In genomic region chr17:55442462-55442861, GRCh38 we compare ENCODE assay signal across 15 cellular contexts. TPM values are rescaled to one million over a fixed set of nuclear protein-coding genes. Genes with fewer than 3 reads are reported as not detected.
DNase-seq lines count a peak whose midpoint lies in the region; ATAC-seq and TF ChIP-seq lines count a peak whose summit lies in the region.
"Had no signal": no experiment of that assay in that cellular context is flagged by ENCODE, and none has a peak within 500 bp of the region (broad histone marks: within the 10 kb centered on the region; RNA-seq: fewer than 3 reads in every experiment).

No MANE protein-coding gene starts in this region.

- H3K9me3 ChIP-seq in IMR-90 (ENCODE audit: control insufficient read depth, insufficient read depth, low read length): no peaks in the 10 kb centered on the region
- no peaks in the 10 kb centered on the region for H3K9me3 ChIP-seq in mesenchymal stem cell (ENCODE audit: control insufficient read depth, low read length)
- no peaks in the 10 kb centered on the region for H3K9me3 ChIP-seq in sigmoid colon
- no peaks in the 10 kb centered on the region for H3K9me3 ChIP-seq in mucosa of descending colon
- H3K9me3 ChIP-seq: SJSA1 had no signal

- H3K18ac ChIP-seq in IMR-90 (ENCODE audit: low read depth, low read length) (peak overlapping the region; percentile 76; the same call in 1 of the 2 replicates), mesenchymal stem cell (ENCODE audit: low read depth in 1 of 2, low read length in 2 of 2) (peak overlapping the region; percentile 31 to 95)

- CTCF ChIA-PET in IMR-90 (lab: Yijun Ruan, JAX): no interaction called here

- H3K14ac ChIP-seq in IMR-90 (replicated peaks; ENCODE audit: low read depth, low read length) (peak overlapping the region; percentile 60), mesenchymal stem cell (ENCODE audit: low read length in 2 of 2) (peak overlapping the region in 1 of 2 experiments; percentile 95)

- 0 out of 2 replicates have a peak overlapping the region, but pooled peaks have one; percentile 15 for H3K23ac ChIP-seq in IMR-90 (ENCODE audit: low read depth, low read length)
- H3K23ac ChIP-seq in mesenchymal stem cell (ENCODE audit: low read length in 2 of 2): no peak overlapping the region

- H2BK120ac ChIP-seq in IMR-90 (ENCODE audit: low read depth, low read length) (peak overlapping the region; percentile 71; the same call in 1 of the 2 replicates), mesenchymal stem cell (ENCODE audit: low read depth, low read length) (peak overlapping the region; percentile 21)

- TF ChIP-seq RAD21 in IMR-90 (IDR thresholded peaks at IDR 0.05; ENCODE audit: low read length): no peak

- no peak for TF ChIP-seq CTCF in IMR-90 (conservative IDR thresholded peaks at IDR 0.05; ENCODE audit: low read depth, low read length)
- no peak for TF ChIP-seq CTCF in VCaP (conservative IDR thresholded peaks at IDR 0.05)
- TF ChIP-seq CTCF in sigmoid colon (IDR thresholded peaks at IDR 0.05): no peak
- TF ChIP-seq CTCF in mucosa of descending colon (IDR thresholded peaks at IDR 0.05): no peak

- H4K20me1 ChIP-seq in IMR-90 (ENCODE audit: insufficient read depth, low read length): no peaks in the 10 kb centered on the region

- H2BK5ac ChIP-seq in IMR-90 (ENCODE audit: low read depth, low read length, poor library complexity, severe bottlenecking) (no peak overlapping the region), mesenchymal stem cell (ENCODE audit: low read depth, low read length, poor library complexity, severe bottlenecking) (no peak overlapping the region)

- H4K5ac ChIP-seq in IMR-90 (ENCODE audit: low read depth, low read length): peak overlapping the region; percentile 3; the same call in 1 of the 2 replicates

- DNase-seq in IMR-90: no peak
- DNase-seq in mesenchymal stem cell: no peak
- no peak for DNase-seq in sigmoid colon
- DNase-seq in GM19238 (ENCODE audit: insufficient read length, low spot score): no peak
- DNase-seq in mucosa of descending colon: no peak
- no peak for DNase-seq in CD1c-positive myeloid dendritic cell (ENCODE audit: extremely low spot score)
- DNase-seq: CD8-positive, alpha-beta memory T cell; DMS79 treated with DMSO at 0.1 percent for 48 hours; NCI-H187 treated with DMSO at 0.1 percent for 48 hours; NCI-H345; NCI-H526; RPMI8226 had no signal

- no peak overlapping the region for H2AK9ac ChIP-seq in IMR-90 (replicated peaks; ENCODE audit: low read depth, low read length, poor library complexity)

- no peak overlapping the region for H3K9ac ChIP-seq in IMR-90 (ENCODE audit: low read depth, low read length)
- H3K9ac ChIP-seq in mesenchymal stem cell (ENCODE audit: low read length): no peak overlapping the region

- in situ Hi-C loops in IMR-90 (cut with MboI; ENCODE audit: low sequenced_read_pairs): no loop called here

- intact Hi-C loops in IMR-90 (cut with micrococcal nuclease) (no loop called here), sigmoid colon (cut with DNase I) (no loop called here), mucosa of descending colon (cut with DNase I, micrococcal nuclease) (no loop called here)

- H3K4me2 ChIP-seq in IMR-90 (ENCODE audit: low read depth, low read length) (no peak overlapping the region), mesenchymal stem cell (ENCODE audit: low read length, poor library complexity, severe bottlenecking) (no peak overlapping the region)

- H4K8ac ChIP-seq in IMR-90 (ENCODE audit: low read depth in 2 of 2, low read length in 2 of 2) (0 out of 4 replicates have a peak overlapping the region, but pooled peaks of 1 of the 2 experiments have one; percentile 14), mesenchymal stem cell (ENCODE audit: low read length) (no peak overlapping the region)

- H4K91ac ChIP-seq in IMR-90 (ENCODE audit: insufficient read depth, low read depth, low read length): peak overlapping the region; percentile 14; the same call in 1 of the 2 replicates
- H4K91ac ChIP-seq in mesenchymal stem cell (ENCODE audit: low read length): peak overlapping the region; percentile 48

- no TSS peak for BruUV-seq in IMR-90 (replicated peaks; lab: Mats Ljungman, UMichigan)

- H3K36me3 ChIP-seq in IMR-90 (ENCODE audit: control insufficient read depth, insufficient read depth, low read length) (no peaks in the 10 kb centered on the region), mesenchymal stem cell (ENCODE audit: control insufficient read depth in 1 of 2, insufficient read depth in 2 of 2, low read depth in 1 of 2, low read length in 2 of 2) (no peaks in the 10 kb centered on the region), sigmoid colon (no peaks in the 10 kb centered on the region), mucosa of descending colon (ENCODE audit: low read depth) (no peaks in the 10 kb centered on the region)
- H3K36me3 ChIP-seq: SJSA1 had no signal

- peaks cover 12% of the 10 kb centered on the region for H3K9me1 ChIP-seq in IMR-90 (ENCODE audit: insufficient read depth, low read length)

- 65% methylated on average over 3 of the region's 5 CpGs; no CpG with 5 or more reads in 1 of the 2 experiments for WGBS in IMR-90 (ENCODE audit: extremely low coverage in 2 of 2, insufficient read length in 1 of 2), 2 experiments
- 92% methylated on average over 5 of the region's 5 CpGs for whole genome bisulfite sequencing in mesenchymal stem cell
- WGBS in sigmoid colon, 2 donors: 70 to 80% methylated on average over 5 of the region's 5 CpGs

- H3K4me3 ChIP-seq in IMR-90 (ENCODE audit: insufficient read depth, low read depth, low read length): no peak overlapping the region
- no peak overlapping the region for H3K4me3 ChIP-seq in mesenchymal stem cell (ENCODE audit: insufficient read depth in 1 of 2, low read depth in 1 of 2, low read length in 2 of 2)
- no peak overlapping the region for H3K4me3 ChIP-seq in sigmoid colon
- no peak overlapping the region for H3K4me3 ChIP-seq in mucosa of descending colon
- H3K4me3 ChIP-seq: SJSA1 had no signal

- H3K4ac ChIP-seq in IMR-90 (ENCODE audit: low read depth, low read length): peak overlapping the region; percentile 30; the same call in 1 of the 2 replicates
- peak overlapping the region; percentile 10 to 85 for H3K4ac ChIP-seq in mesenchymal stem cell (ENCODE audit: low read depth in 1 of 2, low read length in 2 of 2)

- peak overlapping the region; percentile 2 for H2AK5ac ChIP-seq in IMR-90 (ENCODE audit: low read depth, low read length)
- H2AK5ac ChIP-seq in mesenchymal stem cell (ENCODE audit: low read length, severe bottlenecking): peak overlapping the region; percentile 83

- no peak overlapping the region for H3K56ac ChIP-seq in IMR-90 (ENCODE audit: extremely low read depth, insufficient read depth, low read length)

- H3K4me1 ChIP-seq in IMR-90 (ENCODE audit: control insufficient read depth, insufficient read depth, low read length): peaks cover 18% of the 10 kb centered on the region
- peaks cover 12% of the 10 kb centered on the region for H3K4me1 ChIP-seq in mesenchymal stem cell (ENCODE audit: control insufficient read depth, insufficient read depth, low read depth, low read length)
- H3K4me1 ChIP-seq in sigmoid colon: peaks cover 0 to 70% (median 67%) of the 10 kb centered on the region in 4 donors
- peaks cover 8% of the 10 kb centered on the region for H3K4me1 ChIP-seq in mucosa of descending colon (ENCODE audit: low read depth)

- peak overlapping the region; percentile 57 for H2BK20ac ChIP-seq in IMR-90 (ENCODE audit: low read depth, low read length)

- H2BK12ac ChIP-seq in mesenchymal stem cell (ENCODE audit: low read length in 2 of 2): peak overlapping the region; percentile 34 to 97

- TF ChIP-seq EP300 in sigmoid colon (IDR thresholded peaks at IDR 0.05): no peak

- TF ChIP-seq POLR2A in IMR-90 (IDR thresholded peaks at IDR 0.05; ENCODE audit: low read depth, low read length): no peak
- no peak for TF ChIP-seq POLR2A in sigmoid colon (IDR thresholded peaks at IDR 0.05)

- dilution Hi-C loops in IMR-90 (cut with HindIII; ENCODE audit: low sequenced_read_pairs, unreplicated experiment): no loop called here

- no peaks in the 10 kb centered on the region for H3K79me1 ChIP-seq in IMR-90 (ENCODE audit: low read depth in 1 of 2, low read length in 2 of 2)
- no peaks in the 10 kb centered on the region for H3K79me1 ChIP-seq in mesenchymal stem cell (replicated peaks; ENCODE audit: low read length, poor library complexity, severe bottlenecking)

- POLR2A ChIA-PET in IMR-90 (lab: Charles Lee; ENCODE audit: unreplicated experiment): interaction anchor here (0.6 kb wide), 1 partner anchor 10 kb away, joined by 3 read pairs; no protein-coding TSS in a partner anchor

- H2AFZ ChIP-seq in IMR-90 (replicated peaks; ENCODE audit: low read length, poor library complexity) (no peak overlapping the region), mesenchymal stem cell (ENCODE audit: low read depth, low read length) (no peak overlapping the region)

- ATAC-seq in IMR-90 (ENCODE audit: low read depth) (no peak), mucosa of descending colon (no peak), HG03521 (IDR thresholded peaks at IDR 0.05; ENCODE audit: unreplicated experiment) (no peak)

- no peaks in the 10 kb centered on the region for H3K27me3 ChIP-seq in IMR-90 (ENCODE audit: control insufficient read depth, insufficient read depth, low read length)
- H3K27me3 ChIP-seq in mesenchymal stem cell (ENCODE audit: control insufficient read depth in 1 of 2, insufficient read depth in 1 of 2, low read length in 2 of 2): no peaks in the 10 kb centered on the region
- H3K27me3 ChIP-seq in sigmoid colon: no peaks in the 10 kb centered on the region
- H3K27me3 ChIP-seq: SJSA1 had no signal

- peak overlapping the region; percentile 47; the same call in 1 of the 3 replicates for H2BK15ac ChIP-seq in IMR-90 (ENCODE audit: low read depth, low read length)
- H2BK15ac ChIP-seq in mesenchymal stem cell (ENCODE audit: low read depth, poor library complexity, severe bottlenecking): peak overlapping the region; percentile 30

- H3K27ac ChIP-seq in IMR-90 (ENCODE audit: insufficient read depth, low read length): peak overlapping the region; percentile 13; the same call in 1 of the 2 replicates
- peak overlapping the region; percentile 29; the same call in 1 of the 2 replicates for H3K27ac ChIP-seq in VCaP
- H3K27ac ChIP-seq in mesenchymal stem cell (ENCODE audit: low read length, poor library complexity, severe bottlenecking): no peak overlapping the region
- peak overlapping the region; percentile 78 to 92 (median 86) for H3K27ac ChIP-seq in sigmoid colon
- H3K27ac ChIP-seq: SJSA1 had no signal

TF ChIP-seq in IMR-90, 13 proteins besides CTCF, POLR2A, EP300 and RAD21 (continues in another document):
- TF ChIP-seq MXI1 (IDR thresholded peaks at IDR 0.05; ENCODE audit: borderline replicate concordance, low read depth, low read length): no peak
- TF ChIP-seq RFX5 (IDR thresholded peaks at IDR 0.05; ENCODE audit: low read depth, low read length): no peak

RNA-seq across cellular contexts. Expression of gene MMD, which starts 20.8 kb away (rescaled TPM):
- total RNA-seq in IMR-90 (2012; rRNA removed): 7.0 and 11.9 TPM in 2 replicates
- 5.7 and 6.3 TPM in 2 replicates for polyA plus RNA-seq in IMR-90 (2012; rRNA removed)
- polyA plus RNA-seq in IMR-90 (2012; cell fraction: cytosol; rRNA removed): 2.9 and 5.0 TPM in 2 replicates
- 3.4 and 4.4 TPM in 2 replicates for polyA plus RNA-seq in IMR-90 (2012; cell fraction: nucleus; rRNA removed; ENCODE audit: low replicate concordance)
- polyA plus RNA-seq in mesenchymal stem cell (2013, experiment 1 of 2): 126 TPM
- polyA plus RNA-seq in mesenchymal stem cell (2013, experiment 2 of 2): 132 TPM
- total RNA-seq in sigmoid colon: 10 to 100 TPM; 26.9 to 51.3 (median 34.6) TPM
- polyA plus RNA-seq in sigmoid colon: 10 to 100 TPM; 12.0 to 17.8 (median 17.0) TPM
- 10 to 100 TPM; 10.3 to 22.8 (median 14.7) TPM for total RNA-seq in mucosa of descending colon
